2 cellular contexts compared by ENCODE assay signal in genomic region chr10:86311900-86312299, GRCh38.
A peak's percentile ranks its signal among the peaks of the same experiment; 100 is the strongest.
TF ChIP-seq lines count a peak whose summit lies in the region.

No MANE protein-coding gene starts in this region.

TF ChIP-seq in K562, 482 proteins besides CTCF, POLR2A, EP300 and RAD21:
- TF ChIP-seq E2F1 (CRISPR knock-in tag; IDR thresholded peaks at IDR 0.05): no peak
- no peak for TF ChIP-seq KLF6 (CRISPR knock-in tag; IDR thresholded peaks at IDR 0.05; ENCODE audit: borderline replicate concordance)
- no peak for TF ChIP-seq HMGN3 (IDR thresholded peaks at IDR 0.05; ENCODE audit: borderline replicate concordance, extremely low read depth, insufficient read length, low read depth, low read length)
- TF ChIP-seq PML (IDR thresholded peaks at IDR 0.05; ENCODE audit: low read length): no peak
- peak; percentile 70 for TF ChIP-seq MAFK (IDR thresholded peaks at IDR 0.05; ENCODE audit: low read length)
- no peak for TF ChIP-seq XRCC3 (IDR thresholded peaks at IDR 0.05)
- no peak for TF ChIP-seq NKRF (IDR thresholded peaks at IDR 0.05; ENCODE audit: borderline replicate concordance)
- peak; percentile 60 for TF ChIP-seq MAFF (IDR thresholded peaks at IDR 0.05; ENCODE audit: low read length)
- TF ChIP-seq ZNF316 (IDR thresholded peaks at IDR 0.05): peak; percentile 50

TF ChIP-seq in HepG2, 621 proteins besides CTCF, POLR2A, EP300 and RAD21:
- TF ChIP-seq ZNF639 (CRISPR knock-in tag; conservative IDR thresholded peaks at IDR 0.05) (no peak), MAFK (conservative IDR thresholded peaks at IDR 0.05 in 1 of 2, IDR thresholded peaks at IDR 0.05 in 1 of 2; ENCODE audit: low read length in 2 of 2) (peak; percentile 89 to 95), ZNF720 (CRISPR knock-in tag; IDR thresholded peaks at IDR 0.05) (no peak), MAFF (IDR thresholded peaks at IDR 0.05; ENCODE audit: low read depth, low read length) (peak; percentile 90)
